8 cellular contexts compared by ENCODE assay signal in the genomic region with DNA sequence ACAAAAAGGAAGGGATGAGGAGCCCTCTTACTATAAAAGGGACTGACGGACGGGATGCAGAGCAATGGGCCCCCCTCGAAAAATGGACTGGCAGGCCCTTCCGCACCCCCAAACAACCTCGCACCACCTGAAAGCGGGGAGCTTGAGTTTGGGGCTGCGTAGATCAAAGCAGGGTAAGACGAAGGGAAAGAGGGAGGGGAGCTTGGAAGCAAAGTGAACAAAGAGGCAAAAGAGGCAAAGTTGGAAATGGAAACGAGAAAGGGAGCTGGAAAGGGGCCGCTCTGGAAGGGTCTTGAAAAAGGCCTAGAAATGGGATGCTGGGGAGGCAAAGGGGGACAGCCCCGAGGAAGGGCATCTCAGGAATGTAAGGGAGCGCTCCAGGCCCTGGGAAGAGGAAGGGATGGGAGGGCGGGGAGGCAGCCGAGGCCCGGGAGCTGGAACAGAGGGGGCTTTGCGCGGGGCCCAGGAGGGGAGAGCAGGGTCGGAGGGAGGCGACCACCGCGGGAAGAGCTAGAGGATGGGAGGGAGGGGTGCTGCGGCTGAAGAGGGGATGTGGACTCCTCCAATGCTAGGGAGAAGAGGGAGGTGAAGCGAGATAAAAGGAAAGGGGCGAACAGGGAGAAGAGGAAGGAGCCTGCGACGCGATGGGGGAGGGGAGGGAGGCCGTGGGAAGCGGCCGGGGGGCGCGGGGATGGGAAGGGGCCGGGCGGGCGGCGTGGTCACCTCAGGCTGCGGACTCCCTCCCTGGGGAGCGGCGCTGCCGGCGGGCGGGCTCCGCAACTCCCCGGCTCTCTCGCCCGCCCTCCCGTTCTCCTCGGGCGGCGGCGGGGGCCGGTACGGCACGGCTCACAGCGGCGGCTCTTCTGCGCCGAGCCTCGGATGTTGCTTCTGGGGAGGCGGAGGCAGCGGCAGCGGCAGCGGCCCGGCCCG. TPM values are rescaled to one million over a fixed set of nuclear protein-coding genes. Genes with fewer than 3 reads are reported as not detected.
DNase-seq lines count a peak whose midpoint lies in the region; ATAC-seq and TF ChIP-seq lines count a peak whose summit lies in the region.

No MANE protein-coding gene starts in this region.

- intact Hi-C loops in PC-3 (cut with micrococcal nuclease), result loop anchor here (1.0 kb wide), 1 partner anchor 32 kb away; no protein-coding TSS in a partner anchor
- intact Hi-C loops in right cardiac atrium (cut with DNase I), result loop anchor here in 1 of 4 donors (5.0 kb wide), 2 partner anchors 36 to 54 kb away; a partner anchor contains a TSS
- intact Hi-C loops in prostate gland (cut with DNase I), result loop anchor here (5.0 kb wide), 2 partner anchors 51 to 54 kb away; a partner anchor contains a TSS

- H3F3A ChIP-seq in PC-3 (ENCODE audit: low read length, unreplicated experiment), result no peaks in the 10 kb centered on the region

- POLR2A ChIA-PET in PC-3 (lab: Charles Lee; ENCODE audit: unreplicated experiment), result interaction anchor here (0.5 to 1.1 kb wide), 3 partner anchors 19 to 230 kb away, joined by 3 to 7 read pairs (median 4); no protein-coding TSS in a partner anchor

- H2AFZ ChIP-seq in PC-3 (ENCODE audit: low read length), result no peak overlapping the region

- no peaks in the 10 kb centered on the region for H3K9me3 ChIP-seq in PC-3 (ENCODE audit: low read length)
- no peaks in the 10 kb centered on the region for H3K9me3 ChIP-seq in right cardiac atrium (ENCODE audit: control insufficient read depth, low read length)
- no peaks in the 10 kb centered on the region for H3K9me3 ChIP-seq in prostate gland

- H3K4me2 ChIP-seq in PC-3 (ENCODE audit: low read length), result peak overlapping the region; percentile 80

- TF ChIP-seq POLR2A in prostate gland (IDR thresholded peaks at IDR 0.05), result no peak

- H3K36me3 ChIP-seq in PC-3 (ENCODE audit: low read depth, low read length) (no peaks in the 10 kb centered on the region), prostate gland (no peaks in the 10 kb centered on the region)

- CTCF ChIA-PET in PC-3 (lab: Charles Lee), result no interaction called here

- H3K27ac ChIP-seq in PC-3 (ENCODE audit: low read length), result peak overlapping the region; percentile 93
- H3K27ac ChIP-seq in right cardiac atrium (ENCODE audit: low read length), result peak overlapping the region; percentile 97
- H3K27ac ChIP-seq in prostate gland, result peak overlapping the region; percentile 94 to 96

- ATAC-seq in HG02798 (IDR thresholded peaks at IDR 0.05; ENCODE audit: poor library complexity, unreplicated experiment) (peak; percentile 24), PC-3 (peak; percentile 14), right cardiac atrium (peak; percentile 39 to 61)

- H3K4me3 ChIP-seq in PC-3 (ENCODE audit: low read length), result peak overlapping the region; percentile 95
- peak overlapping the region; percentile 99 for H3K4me3 ChIP-seq in right cardiac atrium (ENCODE audit: low read length)
- H3K4me3 ChIP-seq in prostate gland, result peak overlapping the region; percentile 92

- no peaks in the 10 kb centered on the region for H3K9me2 ChIP-seq in PC-3 (replicated peaks; ENCODE audit: low read length)

- BruUV-seq in PC-3 (replicated peaks; lab: Mats Ljungman, UMichigan), result no TSS peak

- H4K20me1 ChIP-seq in PC-3 (ENCODE audit: low read length), result peaks cover 21% of the 10 kb centered on the region

- peaks cover 32% of the 10 kb centered on the region for H3K4me1 ChIP-seq in PC-3 (ENCODE audit: insufficient read depth, low read length)
- H3K4me1 ChIP-seq in right cardiac atrium (ENCODE audit: control insufficient read depth, insufficient read depth, low read length), result no peaks in the 10 kb centered on the region
- peaks cover 14% of the 10 kb centered on the region for H3K4me1 ChIP-seq in prostate gland (replicated peaks)

- H3K27me3 ChIP-seq in PC-3 (ENCODE audit: low read length), result no peaks in the 10 kb centered on the region
- no peaks in the 10 kb centered on the region for H3K27me3 ChIP-seq in right cardiac atrium (ENCODE audit: control insufficient read depth, insufficient read depth)
- H3K27me3 ChIP-seq in prostate gland (replicated peaks; ENCODE audit: insufficient read depth), result no peaks in the 10 kb centered on the region

- DNase-seq in SIG-M5 treated with dmso at 0.1 percent for 504 hours (lab: John Stamatoyannopoulos, UW; ENCODE audit: unreplicated experiment), result peak; percentile 29
- DNase-seq in SIG-M5 (lab: John Stamatoyannopoulos, UW), result no peak
- DNase-seq in PC-3, result no peak
- peak in 37 of 58 donors; percentile 7 to 66 (median 36) for DNase-seq in anterior cingulate cortex (lab: John Stamatoyannopoulos, UW)
- DNase-seq in right cardiac atrium, result peak; percentile 40 to 78 (median 73)
- DNase-seq in prostate gland (ENCODE audit: low spot score), result peak; percentile 23
- DNase-seq in DMS153 treated with DMSO at 0.1 percent for 48 hours (lab: John Stamatoyannopoulos, UW; ENCODE audit: unreplicated experiment), result no peak

- peaks cover 51% of the 10 kb centered on the region for H3K79me2 ChIP-seq in PC-3 (ENCODE audit: low read length)

- TF ChIP-seq CTCF in PC-3 (conservative IDR thresholded peaks at IDR 0.05; ENCODE audit: low read depth, low read length) (no peak), prostate gland (IDR thresholded peaks at IDR 0.05) (no peak)

- peak overlapping the region; percentile 95 for H3K9ac ChIP-seq in PC-3 (ENCODE audit: low read length)

- under 1% methylated on average over 65 of the region's 65 CpGs for WGBS in right cardiac atrium
- WGBS in prostate gland, result under 1% methylated on average over 30 of the region's 65 CpGs

RNA-seq across cellular contexts. Expression of a gene that starts 0.6 kb away (rescaled TPM):
- total RNA-seq in PC-3 (2014; rRNA removed) (13.7 and 21.8 TPM in 2 replicates), right cardiac atrium (10 to 100 TPM; 26.3 to 31.9 (median 28.0) TPM), prostate gland (10 to 100 TPM; 38.6 to 50.5 TPM)
- 16.4 TPM for polyA plus RNA-seq in right cardiac atrium

RNA-seq across cellular contexts. Expression of a gene that starts 54.3 kb away (rescaled TPM):
- 8.9 and 9.5 TPM in 2 replicates for total RNA-seq in PC-3 (2014; rRNA removed)
- 10 to 100 TPM; 14.9 to 19.9 (median 17.1) TPM for total RNA-seq in right cardiac atrium
- polyA plus RNA-seq in right cardiac atrium, result 14.9 TPM
- total RNA-seq in prostate gland, result 10 to 100 TPM; 17.0 to 22.8 TPM

Comparison
In these comparisons a context has a peak if more than half of its experiments do, and no peak if none do; other contexts are left out.
1. DNase-seq: peak in SIG-M5 treated with dmso at 0.1 percent for 504 hours (single experiment), anterior cingulate cortex (37 of 58), right cardiac atrium (3 of 3) and prostate gland (single experiment); none in SIG-M5 (single experiment), PC-3 (single experiment) and DMS153 treated with DMSO at 0.1 percent for 48 hours (single experiment).
2. Peak in every context shown above with its lines, with median percentiles within 50 percentile points of each other: ATAC-seq, H3K27ac ChIP-seq and H3K4me3 ChIP-seq.